Comparison of ENCODE assay signal across 39 cellular contexts in genomic region chr17:46823657-46824056, GRCh38. TPM values are rescaled to one million over a fixed set of nuclear protein-coding genes. Genes with fewer than 3 reads are reported as not detected.
"Had no signal": no experiment of that assay in that cellular context is flagged by ENCODE, and none has a peak within 500 bp of the region (broad histone marks: within the 10 kb centered on the region; RNA-seq: fewer than 3 reads in every experiment).

No MANE protein-coding gene starts in this region.

- DNase-seq: Karpas-422, Kasumi-1, MG63, MM.1S, MV-4-11, NCI-H1048, NCI-H1092, NCI-H1092 treated with DMSO at 0.1 percent for 48 hours, NCI-H1105, NCI-H1105 treated with DMSO at 0.1 percent for 48 hours, NCI-H1417, NCI-H1417 treated with DMSO at 0.1 percent for 48 hours, NCI-H1436, NCI-H1436 treated with DMSO at 0.1 percent for 48 hours, NCI-H146, NCI-H1694, NCI-H1694 treated with DMSO at 0.1 percent for 48 hours, NCI-H187, NCI-H187 treated with DMSO at 0.1 percent for 48 hours, NCI-H1930, NCI-H2029, NCI-H2029 treated with DMSO at 0.1 percent for 48 hours, NCI-H2081, NCI-H2081 treated with DMSO at 0.1 percent for 48 hours, NCI-H2107, NCI-H2171, NCI-H2171 treated with DMSO at 0.1 percent for 48 hours, NCI-H2227 treated with DMSO at 0.1 percent for 48 hours, NCI-H226, NCI-H345, NCI-H446, NCI-H446 treated with DMSO at 0.1 percent for 48 hours, NCI-H510A, NCI-H510A treated with DMSO at 0.1 percent for 48 hours had no signal

- H3K4me2 ChIP-seq: KMS-11 had no signal

- H3K9ac ChIP-seq: KMS-11 had no signal

- H3K27ac ChIP-seq: KMS-11 had no signal

- H3K9me3 ChIP-seq: MG63 had no signal

- H3K36me3 ChIP-seq: MG63 had no signal

- H3K4me3 ChIP-seq: MG63 had no signal

RNA-seq across cellular contexts. Expression of gene WNT9B, which starts 27.7 kb away (rescaled TPM):
- total RNA-seq: LHCN-M2, M059J, MCF 10A, NCI-H460 had no signal
